In the genomic region with DNA sequence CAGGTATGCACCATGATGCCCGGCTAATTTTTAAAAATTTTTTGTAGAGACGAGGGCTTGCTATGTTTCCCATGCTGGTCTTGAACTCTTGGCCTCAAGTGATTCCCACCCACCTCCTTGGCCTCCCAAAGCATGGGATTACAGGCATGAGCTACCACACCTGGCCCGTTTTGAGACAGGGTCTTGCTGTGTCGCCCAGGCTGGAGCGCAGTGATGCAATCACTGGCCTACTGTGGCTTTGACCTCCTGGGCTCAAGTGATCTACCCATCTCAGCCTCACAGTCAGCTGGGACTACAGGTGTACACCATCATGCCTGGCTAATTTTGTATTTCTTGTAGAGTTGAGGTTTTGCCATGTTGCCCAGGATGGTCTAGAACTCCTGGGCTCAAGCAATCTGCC, we compare ENCODE assay signal across 2 cellular contexts.
TF ChIP-seq lines count a peak whose summit lies in the region.

No MANE protein-coding gene starts in this region.

TF ChIP-seq in HepG2, 621 proteins besides CTCF, POLR2A, EP300 and RAD21:
- TF ChIP-seq FOXK2 (IDR thresholded peaks at IDR 0.05): no peak
- TF ChIP-seq ZNF121 (CRISPR knock-in tag; IDR thresholded peaks at IDR 0.05): peak; percentile 64; the same call in 1 of the 2 replicates
- TF ChIP-seq CEBPB (IDR thresholded peaks at IDR 0.05; ENCODE audit: borderline replicate concordance, low read depth, low read length): peak; percentile 56; the same call in 1 of the 2 replicates
- TF ChIP-seq HIVEP1 (CRISPR knock-in tag; IDR thresholded peaks at IDR 0.05): no peak
- TF ChIP-seq ATF7 (IDR thresholded peaks at IDR 0.05): 0 out of 2 replicates have a peak, but pooled peaks have one; percentile 6
- no peak for TF ChIP-seq ATF7 (CRISPR knock-in tag; IDR thresholded peaks at IDR 0.05)
- TF ChIP-seq SAFB2 (CRISPR knock-in tag; IDR thresholded peaks at IDR 0.05; ENCODE audit: borderline replicate concordance, low read depth): no peak

TF ChIP-seq in endothelial cell of umbilical vein, 7 proteins besides CTCF, POLR2A, EP300 and RAD21:
- TF ChIP-seq EZH2 (IDR thresholded peaks at IDR 0.05; ENCODE audit: borderline replicate concordance, low read depth, low read length, severe bottlenecking): no peak
- TF ChIP-seq FOS (IDR thresholded peaks at IDR 0.05; ENCODE audit: borderline replicate concordance, insufficient read depth, low read length): no peak
- no peak for TF ChIP-seq POLR2AphosphoS5 (IDR thresholded peaks at IDR 0.05; ENCODE audit: insufficient read depth, low read depth, low read length)
- no peak for TF ChIP-seq MYC (IDR thresholded peaks at IDR 0.05; ENCODE audit: low read depth, low read length)
- TF ChIP-seq JUN (IDR thresholded peaks at IDR 0.05; ENCODE audit: borderline replicate concordance, insufficient read depth, insufficient read length, low read depth): no peak
- no peak for TF ChIP-seq MAX (IDR thresholded peaks at IDR 0.05; ENCODE audit: insufficient read depth, insufficient read length)
- no peak for TF ChIP-seq GATA2 (IDR thresholded peaks at IDR 0.05; ENCODE audit: insufficient read depth, insufficient read length, low read depth, low read length)
